8 cellular contexts compared by ENCODE assay signal in genomic region chr10:13526952-13527863, GRCh38. TPM values are rescaled to one million over a fixed set of nuclear protein-coding genes. Genes with fewer than 3 reads are reported as not detected.
DNase-seq lines count a peak whose midpoint lies in the region; ATAC-seq and TF ChIP-seq lines count a peak whose summit lies in the region.

No MANE protein-coding gene starts in this region.

- H3K27me3 Mint-ChIP-seq in chondrocyte (ENCODE audit: low read depth), result no peaks in the 10 kb centered on the region

- H3K4me3 ChIP-seq in mucosa of descending colon, result no peak overlapping the region

- H3K27ac Mint-ChIP-seq in chondrocyte (ENCODE audit: unreplicated experiment), result peak overlapping the region; percentile 76

- peaks cover 22% of the 10 kb centered on the region for H3K4me1 Mint-ChIP-seq in chondrocyte (ENCODE audit: low read depth)

- DNase-seq in A172 (ENCODE audit: low spot score) (peak; percentile 93), HT1080 (ENCODE audit: low read depth) (peak; percentile 78), chondrocyte (ENCODE audit: low spot score) (no peak), mucosa of descending colon (no peak)
- DNase-seq in activated CD8-positive, alpha-beta memory T cell treated with anti-CD3 and anti-CD28 coated beads for 24 hours, result no peak

- H3K36me3 ChIP-seq in mucosa of descending colon (ENCODE audit: low read depth), result no peaks in the 10 kb centered on the region

- peak overlapping the region; percentile 76 for H3K4me3 Mint-ChIP-seq in chondrocyte (ENCODE audit: unreplicated experiment)

- intact Hi-C loops in mucosa of descending colon (cut with DNase I, micrococcal nuclease), result no loop called here

- H3K36me3 Mint-ChIP-seq in chondrocyte (ENCODE audit: low read depth), result peaks cover 6% of the 10 kb centered on the region

- ATAC-seq in mucosa of descending colon (peak; percentile 78), GM21576 (IDR thresholded peaks at IDR 0.05; ENCODE audit: unreplicated experiment) (no peak), HG02623 (IDR thresholded peaks at IDR 0.05; ENCODE audit: unreplicated experiment) (no peak), GM21717 (IDR thresholded peaks at IDR 0.05; ENCODE audit: unreplicated experiment) (no peak)

- TF ChIP-seq CTCF in chondrocyte (IDR thresholded peaks at IDR 0.05) (no peak), mucosa of descending colon (IDR thresholded peaks at IDR 0.05) (no peak)

- no peaks in the 10 kb centered on the region for H3K9me3 ChIP-seq in mucosa of descending colon

- no peaks in the 10 kb centered on the region for H3K9me3 Mint-ChIP-seq in chondrocyte (ENCODE audit: low read depth)

- peaks cover 13% of the 10 kb centered on the region for H3K4me1 ChIP-seq in mucosa of descending colon (ENCODE audit: low read depth)

RNA-seq across cellular contexts. Expression of gene BEND7, which starts 1.6 kb away (rescaled TPM):
- 22.0 and 44.2 TPM in 2 replicates for total RNA-seq in A172 (2014; rRNA removed; shearing (Covaris generic))
- total RNA-seq in HT1080 (2014; rRNA removed; shearing (Covaris generic)), result 4.0 and 5.7 TPM in 2 replicates
- polyA plus RNA-seq in HT1080 (2015; cell fraction: cytosol; rRNA removed), result 10.3 and 12.3 TPM in 2 replicates
- 9.4 and 12.1 TPM in 2 replicates for polyA plus RNA-seq in HT1080 (2015; cell fraction: nucleus; rRNA removed)
- total RNA-seq in chondrocyte, result 9.7 to 15.8 TPM (median 12.3 TPM) in 3 replicates
- total RNA-seq in mucosa of descending colon, result 10 to 100 TPM; 17.1 to 33.4 (median 28.7) TPM

RNA-seq across cellular contexts. Expression of gene PRPF18, which starts 59.6 kb away (rescaled TPM):
- total RNA-seq in A172 (2014; rRNA removed; shearing (Covaris generic)), result 48.2 and 57.8 TPM in 2 replicates
- 27.7 and 31.9 TPM in 2 replicates for total RNA-seq in HT1080 (2014; rRNA removed; shearing (Covaris generic))
- 28.1 and 38.4 TPM in 2 replicates for polyA plus RNA-seq in HT1080 (2015; cell fraction: cytosol; rRNA removed)
- 20.5 and 23.6 TPM in 2 replicates for polyA plus RNA-seq in HT1080 (2015; cell fraction: nucleus; rRNA removed)
- total RNA-seq in chondrocyte, result 13.4 to 20.9 TPM (median 14.9 TPM) in 3 replicates
- total RNA-seq in mucosa of descending colon, result 10 to 100 TPM; 20.8 to 26.1 (median 25.9) TPM

Comparison
In these comparisons a context has a peak if more than half of its experiments do, and no peak if none do; other contexts are left out.
1. DNase-seq: peak in A172 (single experiment) and HT1080 (single experiment); none in chondrocyte (single experiment), mucosa of descending colon (0 of 3) and activated CD8-positive, alpha-beta memory T cell treated with anti-CD3 and anti-CD28 coated beads for 24 hours (single experiment).